Comparison of ENCODE assay signal across 15 cellular contexts in genomic region chr21:37866027-37866426, GRCh38. TPM values are rescaled to one million over a fixed set of nuclear protein-coding genes. Genes with fewer than 3 reads are reported as not detected.
A peak's percentile ranks its signal among the peaks of the same experiment; 100 is the strongest.
DNase-seq lines count a peak whose midpoint lies in the region; ATAC-seq, FAIRE-seq and TF ChIP-seq lines count a peak whose summit lies in the region.
"Had no signal": no experiment of that assay in that cellular context is flagged by ENCODE, and none has a peak within 500 bp of the region (broad histone marks: within the 10 kb centered on the region; RNA-seq: fewer than 3 reads in every experiment).

No MANE protein-coding gene starts in this region.

- in situ Hi-C loops in GM13977 (cut with MboI; ENCODE audit: low pct_unique_long_range_greater_than_20kb, low sequenced_read_pairs, unreplicated experiment), result no loop called here

- H3K4me1 Mint-ChIP-seq in astrocyte (ENCODE audit: low read depth, unreplicated experiment), result peaks cover 20% of the 10 kb centered on the region

- H3K4me1 ChIP-seq in MM.1S (ENCODE audit: low read length), result no peaks in the 10 kb centered on the region
- H3K4me1 ChIP-seq in astrocyte (ENCODE audit: insufficient read depth, low read length), result peaks cover 7% of the 10 kb centered on the region
- no peaks in the 10 kb centered on the region for H3K4me1 ChIP-seq in lung (ENCODE audit: control insufficient read depth in 2 of 2, insufficient read depth in 2 of 2, low read length in 2 of 2)
- H3K4me1 ChIP-seq in tibial artery, result no peaks in the 10 kb centered on the region

- H3K4me2 ChIP-seq in MM.1S (ENCODE audit: low read depth, low read length) (no peak overlapping the region), astrocyte (ENCODE audit: low read length) (no peak overlapping the region)
- H3K4me2 ChIP-seq: BLaER1 had no signal

- WGBS in lung, 2 donors, result 47 to 63% methylated on average over 2 of the region's 2 CpGs

- H3K27me3 Mint-ChIP-seq in astrocyte (ENCODE audit: low read depth, unreplicated experiment), result no peaks in the 10 kb centered on the region

- H3K4me3 ChIP-seq in MM.1S (ENCODE audit: low read length), result no peak overlapping the region
- no peak overlapping the region for H3K4me3 ChIP-seq in astrocyte (ENCODE audit: insufficient read depth, low read depth, low read length)
- H3K4me3 ChIP-seq in lung, result no peak overlapping the region
- no peak overlapping the region for H3K4me3 ChIP-seq in tibial artery
- H3K4me3 ChIP-seq: BLaER1 had no signal

- H2AFZ ChIP-seq in MM.1S (ENCODE audit: low read length) (no peak overlapping the region), astrocyte (ENCODE audit: low read depth, low read length) (no peak overlapping the region)

- no peak overlapping the region for H3K4me3 Mint-ChIP-seq in astrocyte (ENCODE audit: unreplicated experiment)
- H3K4me3 Mint-ChIP-seq: HFFc6 had no signal

- H3K9ac ChIP-seq in MM.1S (ENCODE audit: low read length), result no peak overlapping the region
- H3K9ac ChIP-seq in astrocyte (ENCODE audit: low read length), result no peak overlapping the region
- H3K9ac ChIP-seq: BLaER1 had no signal

- H3K27me3 ChIP-seq in MM.1S (replicated peaks; ENCODE audit: insufficient read depth, low read length), result no peaks in the 10 kb centered on the region
- no peaks in the 10 kb centered on the region for H3K27me3 ChIP-seq in astrocyte (ENCODE audit: insufficient read depth, low read length)
- peaks cover 3% of the 10 kb centered on the region for H3K27me3 ChIP-seq in lung (ENCODE audit: control insufficient read depth, insufficient read depth)
- peaks cover 0 to 5% of the 10 kb centered on the region in 2 donors for H3K27me3 ChIP-seq in tibial artery
- H3K27me3 ChIP-seq: BLaER1 had no signal

- H3K79me2 ChIP-seq in MM.1S (ENCODE audit: low read length) (no peaks in the 10 kb centered on the region), astrocyte (ENCODE audit: insufficient read depth, low read length) (no peaks in the 10 kb centered on the region)

- DNase-seq in GF-D8 (lab: John Stamatoyannopoulos, UW) (peak; percentile 88), MM.1S (peak; percentile 29), astrocyte (ENCODE audit: low read depth) (no peak), lung (ENCODE audit: low spot score) (no peak), GM13977 (ENCODE audit: low spot score) (no peak), NCI-H2227 treated with DMSO at 0.1 percent for 48 hours (lab: John Stamatoyannopoulos, UW) (no peak), tibial artery (no peak), left colon (no peak)
- DNase-seq: HFFc6, NCI-H1417, NCI-H748 treated with DMSO at 0.1 percent for 48 hours, T-helper 1 cell had no signal

- H3K9me3 Mint-ChIP-seq in astrocyte (ENCODE audit: unreplicated experiment), result no peaks in the 10 kb centered on the region
- H3K9me3 Mint-ChIP-seq: HFFc6 had no signal

- H3K27ac ChIP-seq in MM.1S (ENCODE audit: low read length) (no peak overlapping the region), astrocyte (ENCODE audit: low read depth, low read length) (no peak overlapping the region), lung (ENCODE audit: low read depth in 1 of 2, low read length in 1 of 2) (no peak overlapping the region), tibial artery (no peak overlapping the region)
- H3K27ac ChIP-seq: BLaER1 had no signal

- TF ChIP-seq CTCF in MM.1S (IDR thresholded peaks at IDR 0.05; ENCODE audit: low read length), result no peak
- TF ChIP-seq CTCF in astrocyte (IDR thresholded peaks at IDR 0.05; ENCODE audit: insufficient read depth, low read depth, low read length), result no peak
- no peak for TF ChIP-seq CTCF in lung (IDR thresholded peaks at IDR 0.05; ENCODE audit: control extremely low read depth, extremely low read depth)
- TF ChIP-seq CTCF in GM13977 (IDR thresholded peaks at IDR 0.05; ENCODE audit: extremely low read depth, insufficient read depth, missing control alignments), result no peak
- TF ChIP-seq CTCF in tibial artery (IDR thresholded peaks at IDR 0.05), result no peak

- H4K20me1 ChIP-seq in MM.1S (ENCODE audit: insufficient read depth, low read length) (no peaks in the 10 kb centered on the region), astrocyte (ENCODE audit: insufficient read depth, low read length) (no peaks in the 10 kb centered on the region)
- H4K20me1 ChIP-seq: BLaER1 had no signal

- H3K36me3 ChIP-seq in MM.1S (replicated peaks; ENCODE audit: insufficient read depth, low read length) (no peaks in the 10 kb centered on the region), astrocyte (ENCODE audit: insufficient read depth, low read length) (no peaks in the 10 kb centered on the region), lung (ENCODE audit: control insufficient read depth in 2 of 2, insufficient read depth in 2 of 2, low read length in 2 of 2) (no peaks in the 10 kb centered on the region), tibial artery (no peaks in the 10 kb centered on the region)
- H3K36me3 ChIP-seq: BLaER1 had no signal

- H3K36me3 Mint-ChIP-seq in astrocyte (ENCODE audit: low read depth, unreplicated experiment), result no peaks in the 10 kb centered on the region

- no peaks in the 10 kb centered on the region for H3K9me3 ChIP-seq in MM.1S (replicated peaks; ENCODE audit: insufficient read depth, low read length)
- no peaks in the 10 kb centered on the region for H3K9me3 ChIP-seq in astrocyte (ENCODE audit: insufficient read depth, low read depth, low read length)
- H3K9me3 ChIP-seq in lung (ENCODE audit: control insufficient read depth in 2 of 2, insufficient read depth in 1 of 2, low read length in 1 of 2), result no peaks in the 10 kb centered on the region
- no peaks in the 10 kb centered on the region for H3K9me3 ChIP-seq in tibial artery
- H3K9me3 ChIP-seq: BLaER1 had no signal

- H3K9me2 ChIP-seq in MM.1S (replicated peaks; ENCODE audit: insufficient read depth, low read length), result no peaks in the 10 kb centered on the region

- ATAC-seq in lung (ENCODE audit: insufficient read depth, low FRiP score) (peak; percentile 47), left colon (no peak)

- FAIRE-seq in astrocyte (lab: Jason Lieb, UNC), result peak; percentile 43
- FAIRE-seq: GM19239, urothelium cell line had no signal

- H3F3A ChIP-seq in MM.1S (ENCODE audit: insufficient read depth, low read length), result no peaks in the 10 kb centered on the region

- H3K27ac Mint-ChIP-seq in astrocyte (ENCODE audit: unreplicated experiment), result no peak overlapping the region
- H3K27ac Mint-ChIP-seq: HFFc6 had no signal

- intact Hi-C loops in tibial artery (cut with DNase I; ENCODE audit: low total_unique reads) (no loop called here), left colon (cut with DNase I, micrococcal nuclease) (no loop called here)

RNA-seq across cellular contexts. Expression of gene KCNJ6, which starts 50.2 kb away (rescaled TPM):
- total RNA-seq in astrocyte (2.0 and 2.6 TPM in 2 replicates), lung (under 1 TPM; 0.03 to 0.31 TPM), left colon (under 1 TPM; 0.14 to 0.15 TPM)
- polyA plus RNA-seq in lung, result under 1 TPM; 0.01 to 0.02 TPM
- total RNA-seq: HFFc6 had no signal

Comparison
In these comparisons a context has a peak if more than half of its experiments do, and no peak if none do; other contexts are left out.
1. DNase-seq: peak in GF-D8 (single experiment) and MM.1S (single experiment); none in astrocyte (single experiment), lung (single experiment), GM13977 (single experiment), NCI-H2227 treated with DMSO at 0.1 percent for 48 hours (single experiment), tibial artery (0 of 2) and left colon (0 of 2).